In the genomic region with DNA sequence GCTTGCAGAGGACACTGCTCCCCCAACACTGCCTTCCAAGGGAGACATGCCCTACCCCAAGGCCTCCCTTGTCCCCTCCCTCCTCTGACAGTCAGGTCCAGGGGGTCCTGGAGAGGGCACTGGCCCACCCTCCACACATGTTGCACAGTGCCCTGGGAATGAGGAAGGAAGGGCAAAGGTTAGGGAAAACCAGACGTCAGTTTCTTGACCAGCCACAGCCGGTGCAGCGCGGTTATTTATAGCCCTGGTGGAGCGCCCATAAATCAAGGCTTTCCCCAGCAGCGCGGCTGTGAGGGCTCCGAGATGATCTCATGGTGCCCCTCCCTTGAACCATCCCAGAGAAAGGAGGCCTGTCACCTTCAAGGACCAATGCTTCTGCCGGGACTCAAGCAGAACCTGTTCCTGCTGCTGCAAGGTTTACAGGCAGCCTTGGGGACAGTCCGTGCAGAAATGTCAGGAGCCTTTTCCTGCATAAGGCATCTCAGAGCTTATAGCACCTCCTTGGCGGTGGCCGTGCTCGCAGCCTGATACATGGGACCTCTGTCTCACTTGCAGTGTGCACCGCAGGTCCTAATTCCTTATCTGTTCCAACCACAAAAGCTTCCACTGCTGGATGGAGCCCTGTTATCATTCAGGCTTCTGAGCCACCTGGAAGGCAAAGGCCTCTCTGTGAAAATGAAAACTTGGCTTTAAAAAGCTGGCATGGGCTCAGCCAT, we compare ENCODE assay signal across 10 cellular contexts.
DNase-seq lines count a peak whose midpoint lies in the region; ATAC-seq and TF ChIP-seq lines count a peak whose summit lies in the region.
"Had no signal": no experiment of that assay in that cellular context is flagged by ENCODE, and none has a peak within 500 bp of the region (broad histone marks: within the 10 kb centered on the region; RNA-seq: fewer than 3 reads in every experiment).

No MANE protein-coding gene starts in this region.

- H3K27ac ChIP-seq in GM23248 (no peak overlapping the region), SJCRH30 (no peak overlapping the region), parathyroid adenoma (peak overlapping the region; percentile 77)

- H3K9me3 ChIP-seq in GM23248 (ENCODE audit: low read depth) = no peaks in the 10 kb centered on the region
- 0 out of 2 replicates have a peak, but pooled peaks cover 4% of the 10 kb centered on the region for H3K9me3 ChIP-seq in SJCRH30 (replicated peaks)
- H3K9me3 ChIP-seq in parathyroid adenoma (ENCODE audit: control insufficient read depth, low read length) = no peaks in the 10 kb centered on the region

- H3K36me3 ChIP-seq in GM23248 (ENCODE audit: low read depth) (no peaks in the 10 kb centered on the region), SJCRH30 (no peaks in the 10 kb centered on the region), parathyroid adenoma (ENCODE audit: control insufficient read depth, insufficient read depth, low read length) (no peaks in the 10 kb centered on the region)

- H3K4me2 ChIP-seq in GM23248 (ENCODE audit: unreplicated experiment) (no peak overlapping the region), parathyroid adenoma (ENCODE audit: low read length) (no peak overlapping the region)

- no peaks in the 10 kb centered on the region for H4K20me1 ChIP-seq in GM23248 (ENCODE audit: insufficient read depth)

- H3K9ac ChIP-seq in GM23248 (no peak overlapping the region), parathyroid adenoma (no peak overlapping the region)

- ATAC-seq in GM18505 (IDR thresholded peaks at IDR 0.05; ENCODE audit: unreplicated experiment) = no peak
- ATAC-seq: activated T-cell treated with anti-CD3 and anti-CD28 coated beads, Interleukin-2, amount 50 U/mL, for 72 hours had no signal

- no peaks in the 10 kb centered on the region for H3K27me3 ChIP-seq in GM23248 (replicated peaks; ENCODE audit: insufficient read depth)
- H3K27me3 ChIP-seq in SJCRH30 = 0 out of 2 replicates have a peak, but pooled peaks cover 7% of the 10 kb centered on the region
- H3K27me3 ChIP-seq in parathyroid adenoma (ENCODE audit: control insufficient read depth, insufficient read depth, low read length) = no peaks in the 10 kb centered on the region

- WGBS in GM23248 (ENCODE audit: low coverage in 1 of 2, low lambda C conversion rate in 2 of 2, missing lambda C conversion rate in 2 of 2), 2 experiments = 56 to 59% methylated on average over 14 of the region's 14 CpGs

- no peaks in the 10 kb centered on the region for H3K4me1 ChIP-seq in GM23248 (ENCODE audit: insufficient read depth)
- H3K4me1 ChIP-seq in SJCRH30 = peaks cover 10% of the 10 kb centered on the region
- peaks cover 12% of the 10 kb centered on the region for H3K4me1 ChIP-seq in parathyroid adenoma

- in situ Hi-C loops in GM23248 (cut with MboI) = no loop called here

- no peak overlapping the region for H2AFZ ChIP-seq in GM23248
- H2AFZ ChIP-seq in parathyroid adenoma = peak overlapping the region; percentile 72

- H3K79me2 ChIP-seq in GM23248 (ENCODE audit: insufficient read depth) (no peaks in the 10 kb centered on the region), parathyroid adenoma (no peaks in the 10 kb centered on the region)

- TF ChIP-seq POLR2A in GM18505 (IDR thresholded peaks at IDR 0.05; ENCODE audit: borderline replicate concordance, extremely low read depth, insufficient read depth, insufficient read length) = no peak

- no peaks in the 10 kb centered on the region for H3K9me2 ChIP-seq in GM23248 (ENCODE audit: insufficient read depth)

- H3K4me3 ChIP-seq in GM23248 (no peak overlapping the region), SJCRH30 (peak overlapping the region; percentile 47), parathyroid adenoma (ENCODE audit: low read depth, low read length) (no peak overlapping the region)

- no peak for TF ChIP-seq CTCF in parathyroid adenoma (IDR thresholded peaks at IDR 0.05)

- no peaks in the 10 kb centered on the region for H3F3A ChIP-seq in GM23248 (ENCODE audit: insufficient read depth)

- DNase-seq in GM23248 = peak; percentile 9
- DNase-seq in SJCRH30 = peak; percentile 41 to 48
- peak; percentile 55 for DNase-seq in glomerular visceral epithelial cell (ENCODE audit: extremely low spot score)
- DNase-seq in activated CD4-positive, CD25-positive, alpha-beta regulatory T cell (lab: John Stamatoyannopoulos, UW) = no peak
- no peak for DNase-seq in GOT3 (lab: John Stamatoyannopoulos, UW)
- no peak for DNase-seq in NCI-H82 treated with DMSO at 0.1 percent for 48 hours (lab: John Stamatoyannopoulos, UW; ENCODE audit: unreplicated experiment)
- DNase-seq: activated T-cell treated with anti-CD3 and anti-CD28 coated beads, Interleukin-2, amount 50 U/mL, for 72 hours; NCI-H526 treated with DMSO at 0.1 percent for 48 hours had no signal

Comparison
In these comparisons a context has a peak if more than half of its experiments do, and no peak if none do; other contexts are left out.
1. DNase-seq: peak in GM23248 (single experiment), SJCRH30 (2 of 2) and glomerular visceral epithelial cell (single experiment); none in activated CD4-positive, CD25-positive, alpha-beta regulatory T cell (0 of 4), GOT3 (single experiment) and NCI-H82 treated with DMSO at 0.1 percent for 48 hours (single experiment).